10 cellular contexts compared by ENCODE assay signal in genomic region chr19:14670408-14670807, GRCh38. TPM values are rescaled to one million over a fixed set of nuclear protein-coding genes. Genes with fewer than 3 reads are reported as not detected.
"Had no signal": no experiment of that assay in that cellular context is flagged by ENCODE, and none has a peak within 500 bp of the region (broad histone marks: within the 10 kb centered on the region; RNA-seq: fewer than 3 reads in every experiment).

No MANE protein-coding gene starts in this region.

- H3K9me3 ChIP-seq: HAP-1 had no signal

- ATAC-seq: HCT116 had no signal

- H3K4me1 ChIP-seq: HAP-1 had no signal

- FAIRE-seq: HTR-8/SVneo had no signal

- H2AFZ ChIP-seq: GM23248 had no signal

- H3K27ac ChIP-seq: GM23248 had no signal

- H3K4me3 Mint-ChIP-seq: IgD-negative memory B cell had no signal

- H3K9ac ChIP-seq: GM23248 had no signal

- H3K36me3 ChIP-seq: HAP-1 had no signal

- H3K27ac Mint-ChIP-seq: IgD-negative memory B cell had no signal

- DNase-seq: GM23248, GOT3, H7, KG1 had no signal

- H3K4me3 ChIP-seq: GM23248, HAP-1 had no signal

- H3K36me3 Mint-ChIP-seq: IgD-negative memory B cell had no signal

- H3K9me3 Mint-ChIP-seq: IgD-negative memory B cell had no signal

RNA-seq across cellular contexts. Expression of gene ADGRE3, which starts 4.2 kb away (rescaled TPM):
- total RNA-seq: GM23248, H4, H7, HT-29 had no signal
- polyA plus RNA-seq: GM23248, IgD-negative memory B cell had no signal
